In genomic region chr16:3051009-3051408, GRCh38 we compare ENCODE assay signal across 18 cellular contexts. TPM values are rescaled to one million over a fixed set of nuclear protein-coding genes. Genes with fewer than 3 reads are reported as not detected.
DNase-seq lines count a peak whose midpoint lies in the region; ATAC-seq and TF ChIP-seq lines count a peak whose summit lies in the region.
"Had no signal": no experiment of that assay in that cellular context is flagged by ENCODE, and none has a peak within 500 bp of the region (broad histone marks: within the 10 kb centered on the region; RNA-seq: fewer than 3 reads in every experiment).

No MANE protein-coding gene starts in this region.

- H2BK12ac ChIP-seq in neuronal stem cell (ENCODE audit: low read length) (no peak overlapping the region), H9 (ENCODE audit: insufficient read length, low read depth, low read length) (no peak overlapping the region)

- DNase-seq in activated CD8-positive, alpha-beta T cell treated with anti-CD3 and anti-CD28 coated beads, Interleukin-2, amount 10 ng/mL, durations not matched to agents 7 days and 5 days, result no peak
- no peak for DNase-seq in activated CD8-positive, alpha-beta T cell treated with anti-CD3 and anti-CD28 coated beads for 36 hours
- DNase-seq in T-helper 2 cell treated with Interferon-gamma antibody and Interleukin-4, amounts not matched to agents 5 μg/mL and 100 μg/mL, for 36 hours (ENCODE audit: low spot score), result no peak
- no peak for DNase-seq in neuronal stem cell (ENCODE audit: low spot score)
- DNase-seq in H9, result no peak
- DNase-seq in AG08395 (ENCODE audit: low spot score), result no peak
- DNase-seq: CD4-positive, alpha-beta T cell; DMS79; NCI-H1694; NCI-H2107; NCI-H226; NCI-H774; Peyer's patch; SHP77 had no signal

- no peak for TF ChIP-seq CTCF in activated CD8-positive, alpha-beta T cell treated with anti-CD3 and anti-CD28 coated beads for 36 hours (IDR thresholded peaks at IDR 0.05)
- TF ChIP-seq CTCF in DOHH2 (IDR thresholded peaks at IDR 0.05; ENCODE audit: low read depth, low read length, poor library complexity, severe bottlenecking) (no peak), H9 (conservative IDR thresholded peaks at IDR 0.05) (no peak)

- H2AFZ ChIP-seq in neuronal stem cell (ENCODE audit: low read length) (no peak overlapping the region), H9 (ENCODE audit: low read length) (no peak overlapping the region)

- H3K14ac ChIP-seq in neuronal stem cell (ENCODE audit: low read length), result no peak overlapping the region
- H3K14ac ChIP-seq in H9 (ENCODE audit: insufficient read depth, low read length), result no peak overlapping the region

- peak overlapping the region; percentile 70 for H3K27ac Mint-ChIP-seq in activated CD8-positive, alpha-beta T cell treated with anti-CD3 and anti-CD28 coated beads, Interleukin-2, amount 10 ng/mL, durations not matched to agents 7 days and 5 days
- H3K27ac Mint-ChIP-seq in activated CD8-positive, alpha-beta T cell treated with anti-CD3 and anti-CD28 coated beads for 36 hours, result no peak overlapping the region
- peak overlapping the region; percentile 68 for H3K27ac Mint-ChIP-seq in T-helper 2 cell treated with Interferon-gamma antibody and Interleukin-4, amounts not matched to agents 5 μg/mL and 100 μg/mL, for 36 hours
- no peak overlapping the region for H3K27ac Mint-ChIP-seq in H9
- H3K27ac Mint-ChIP-seq: CD4-positive, alpha-beta T cell had no signal

- H3K9me2 ChIP-seq in DOHH2 (replicated peaks; ENCODE audit: control insufficient read depth, low read length), result no peaks in the 10 kb centered on the region

- H4K5ac ChIP-seq in H9 (ENCODE audit: insufficient read length, low read depth, low read length), result no peak overlapping the region

- no peak overlapping the region for H4K91ac ChIP-seq in neuronal stem cell (ENCODE audit: low read depth, low read length, poor library complexity)
- H4K91ac ChIP-seq in H9 (ENCODE audit: insufficient read length, low read depth, low read length), result no peak overlapping the region

- H3T11ph ChIP-seq in H9 (ENCODE audit: low read length), result no peak overlapping the region

- peaks cover 16% of the 10 kb centered on the region for H3K27me3 ChIP-seq in DOHH2 (ENCODE audit: control insufficient read depth, low read length)
- H3K27me3 ChIP-seq in neuronal stem cell (ENCODE audit: control insufficient read depth in 3 of 3, insufficient read depth in 3 of 3, low read depth in 1 of 3, low read length in 3 of 3), result peaks cover 8 to 39% (median 25%) of the 10 kb centered on the region in 3 experiments
- peaks cover 2% of the 10 kb centered on the region; the same call in 1 of the 2 replicates for H3K27me3 ChIP-seq in H9 (ENCODE audit: insufficient read depth, low read length)

- no peak overlapping the region for H2BK5ac ChIP-seq in neuronal stem cell (ENCODE audit: low read length)
- H2BK5ac ChIP-seq in H9 (ENCODE audit: insufficient read length, low read length), result no peak overlapping the region

- peaks cover 10% of the 10 kb centered on the region for H3K27me3 Mint-ChIP-seq in activated CD8-positive, alpha-beta T cell treated with anti-CD3 and anti-CD28 coated beads, Interleukin-2, amount 10 ng/mL, durations not matched to agents 7 days and 5 days (ENCODE audit: low read depth)
- peaks cover 10% of the 10 kb centered on the region for H3K27me3 Mint-ChIP-seq in activated CD8-positive, alpha-beta T cell treated with anti-CD3 and anti-CD28 coated beads for 36 hours
- H3K27me3 Mint-ChIP-seq in T-helper 2 cell treated with Interferon-gamma antibody and Interleukin-4, amounts not matched to agents 5 μg/mL and 100 μg/mL, for 36 hours (ENCODE audit: low read depth), result peaks cover 7% of the 10 kb centered on the region
- H3K27me3 Mint-ChIP-seq in H9 (ENCODE audit: low read depth), result peaks cover 62% of the 10 kb centered on the region

- no peak overlapping the region for H3K9ac ChIP-seq in neuronal stem cell (ENCODE audit: low read depth, low read length, poor library complexity)
- H3K9ac ChIP-seq in H9 (ENCODE audit: extremely low read depth, insufficient read length, low read length), result no peak overlapping the region

- H2BK20ac ChIP-seq in H9 (ENCODE audit: low read depth, low read length, poor library complexity, severe bottlenecking), result no peak overlapping the region

- H3K36me3 Mint-ChIP-seq in activated CD8-positive, alpha-beta T cell treated with anti-CD3 and anti-CD28 coated beads, Interleukin-2, amount 10 ng/mL, durations not matched to agents 7 days and 5 days (ENCODE audit: low read depth), result peaks cover 69% of the 10 kb centered on the region
- H3K36me3 Mint-ChIP-seq in activated CD8-positive, alpha-beta T cell treated with anti-CD3 and anti-CD28 coated beads for 36 hours (ENCODE audit: low read depth), result peaks cover 20% of the 10 kb centered on the region
- peaks cover 54% of the 10 kb centered on the region for H3K36me3 Mint-ChIP-seq in T-helper 2 cell treated with Interferon-gamma antibody and Interleukin-4, amounts not matched to agents 5 μg/mL and 100 μg/mL, for 36 hours (ENCODE audit: low read depth)
- peaks cover 23 to 45% (median 25%) of the 10 kb centered on the region in 3 experiments for H3K36me3 Mint-ChIP-seq in H9 (ENCODE audit: insufficient read depth in 1 of 3, low read depth in 3 of 3)

- H3F3A ChIP-seq in DOHH2 (ENCODE audit: control insufficient read depth, insufficient read depth), result 0 out of 2 replicates have a peak, but pooled peaks cover 8% of the 10 kb centered on the region

- no peaks in the 10 kb centered on the region for H3K36me3 ChIP-seq in DOHH2 (ENCODE audit: control insufficient read depth, low read length)
- peaks cover 7 to 12% of the 10 kb centered on the region in 2 donors for H3K36me3 ChIP-seq in neuronal stem cell (replicated peaks in 1 of 2; ENCODE audit: control insufficient read depth in 2 of 2, insufficient read depth in 2 of 2, low read length in 2 of 2)
- H3K36me3 ChIP-seq: HAP-1, Peyer's patch had no signal

- H3K18ac ChIP-seq in neuronal stem cell (ENCODE audit: low read length) (no peak overlapping the region), H9 (ENCODE audit: insufficient read length, low read depth, low read length) (no peak overlapping the region)

- WGBS in neuronal stem cell (ENCODE audit: extremely low coverage in 2 of 2, insufficient read length in 2 of 2, insufficient replicate concordance in 1 of 2), 2 donors, result 100% methylated on average over 1 of the region's 4 CpGs; no CpG with 5 or more reads in 1 of the 2 donors
- no CpG with 5 or more reads among the region's 4 CpGs for WGBS in H9 (ENCODE audit: extremely low coverage, insufficient read length, low lambda C conversion rate)

- no peaks in the 10 kb centered on the region for H3K79me2 ChIP-seq in DOHH2 (ENCODE audit: control insufficient read depth, low read length)
- no peaks in the 10 kb centered on the region for H3K79me2 ChIP-seq in H9 (ENCODE audit: insufficient read depth, low read length)

- no peaks in the 10 kb centered on the region for H3K9me3 ChIP-seq in DOHH2 (ENCODE audit: control insufficient read depth, insufficient read depth, low read length)
- H3K9me3 ChIP-seq in neuronal stem cell (replicated peaks in 1 of 2; ENCODE audit: control insufficient read depth in 2 of 2, insufficient read depth in 1 of 2, low read depth in 1 of 2, low read length in 2 of 2), result peaks cover 0 to 2% of the 10 kb centered on the region in 2 donors
- H3K9me3 ChIP-seq in H9 (ENCODE audit: control insufficient read depth, low read depth, low read length), result no peaks in the 10 kb centered on the region
- H3K9me3 ChIP-seq: HAP-1, Peyer's patch had no signal

- ATAC-seq in activated CD8-positive, alpha-beta T cell treated with anti-CD3 and anti-CD28 coated beads, Interleukin-2, amount 10 ng/mL, durations not matched to agents 7 days and 5 days, result no peak
- no peak for ATAC-seq in activated CD8-positive, alpha-beta T cell treated with anti-CD3 and anti-CD28 coated beads for 36 hours
- ATAC-seq in HG02588 (IDR thresholded peaks at IDR 0.05; ENCODE audit: unreplicated experiment), result no peak

- H3K79me1 ChIP-seq in neuronal stem cell (ENCODE audit: low read depth, low read length) (no peaks in the 10 kb centered on the region), H9 (ENCODE audit: insufficient read depth, low read depth, low read length, poor library complexity, severe bottlenecking) (no peaks in the 10 kb centered on the region)

- H3K23me2 ChIP-seq in H9 (ENCODE audit: insufficient read length, low read depth, low read length, poor library complexity, severe bottlenecking), result peaks cover 11% of the 10 kb centered on the region

- no peak overlapping the region for H3K56ac ChIP-seq in H9 (ENCODE audit: insufficient read length, low read depth, low read length)

- H3K4ac ChIP-seq in neuronal stem cell (ENCODE audit: low read length) (no peak overlapping the region), H9 (ENCODE audit: low read depth, low read length) (no peak overlapping the region)

- H3K23ac ChIP-seq in neuronal stem cell (ENCODE audit: low read depth, low read length, poor library complexity), result no peak overlapping the region
- H3K23ac ChIP-seq in H9 (ENCODE audit: insufficient read length, low read depth, low read length), result no peak overlapping the region

- H2AK5ac ChIP-seq in neuronal stem cell (ENCODE audit: low read depth, low read length) (peak overlapping the region; percentile 28), H9 (ENCODE audit: insufficient read length, low read length) (no peak overlapping the region)

- H3K4me3 Mint-ChIP-seq in activated CD8-positive, alpha-beta T cell treated with anti-CD3 and anti-CD28 coated beads, Interleukin-2, amount 10 ng/mL, durations not matched to agents 7 days and 5 days, result peak overlapping the region; percentile 38
- H3K4me3 Mint-ChIP-seq in activated CD8-positive, alpha-beta T cell treated with anti-CD3 and anti-CD28 coated beads for 36 hours, result no peak overlapping the region
- peak overlapping the region; percentile 56 for H3K4me3 Mint-ChIP-seq in T-helper 2 cell treated with Interferon-gamma antibody and Interleukin-4, amounts not matched to agents 5 μg/mL and 100 μg/mL, for 36 hours
- H3K4me3 Mint-ChIP-seq in H9, result no peak overlapping the region; a peak in 1 of 5 replicates
- H3K4me3 Mint-ChIP-seq: CD4-positive, alpha-beta T cell had no signal

- peak overlapping the region; percentile 87 for H2BK120ac ChIP-seq in neuronal stem cell (ENCODE audit: low read depth, low read length)
- H2BK120ac ChIP-seq in H9 (ENCODE audit: low read depth, low read length, poor library complexity, severe bottlenecking), result no peak overlapping the region

- CTCF ChIA-PET in activated CD8-positive, alpha-beta T cell treated with anti-CD3 and anti-CD28 coated beads, Interleukin-2, amount 10 ng/mL, durations not matched to agents 7 days and 5 days (lab: Charles Lee), result interaction anchor here (0.8 to 16.3 kb wide), 4 partner anchors 20 to 79 kb away, joined by 3 to 270 read pairs (median 4); no protein-coding TSS in a partner anchor
- CTCF ChIA-PET in activated CD8-positive, alpha-beta T cell treated with anti-CD3 and anti-CD28 coated beads for 36 hours (lab: Charles Lee), result interaction anchor here (0.6 to 6.0 kb wide), 3 partner anchors 9 to 643 kb away, joined by 3 to 99 read pairs (median 5); no protein-coding TSS in a partner anchor

- H3K4me3 ChIP-seq in DOHH2 (ENCODE audit: low read length) (peak overlapping the region; percentile 23), neuronal stem cell (ENCODE audit: low read length in 2 of 2) (no peak overlapping the region)
- H3K4me3 ChIP-seq: HAP-1, Peyer's patch had no signal

- H3K4me1 ChIP-seq in DOHH2 (ENCODE audit: control insufficient read depth, low read length) (peaks cover 44% of the 10 kb centered on the region), neuronal stem cell (ENCODE audit: control insufficient read depth in 2 of 2, insufficient read depth in 1 of 2, low read depth in 1 of 2, low read length in 2 of 2) (no peaks in the 10 kb centered on the region), H9 (ENCODE audit: insufficient read depth, low read length) (no peaks in the 10 kb centered on the region)
- H3K4me1 ChIP-seq: HAP-1 had no signal

- intact Hi-C loops in activated CD8-positive, alpha-beta T cell treated with anti-CD3 and anti-CD28 coated beads for 36 hours (cut with micrococcal nuclease), result no loop called here

- H3K27ac ChIP-seq in DOHH2 (ENCODE audit: low read depth, low read length) (peak overlapping the region; percentile 7), neuronal stem cell (replicated peaks; ENCODE audit: low read length) (no peak overlapping the region), H9 (ENCODE audit: insufficient read length, low read depth, low read length) (no peak overlapping the region)
- H3K27ac ChIP-seq: Peyer's patch had no signal

- peaks cover 79% of the 10 kb centered on the region for H3K4me1 Mint-ChIP-seq in activated CD8-positive, alpha-beta T cell treated with anti-CD3 and anti-CD28 coated beads, Interleukin-2, amount 10 ng/mL, durations not matched to agents 7 days and 5 days (ENCODE audit: low read depth)
- H3K4me1 Mint-ChIP-seq in activated CD8-positive, alpha-beta T cell treated with anti-CD3 and anti-CD28 coated beads for 36 hours (ENCODE audit: low read depth), result peaks cover 34% of the 10 kb centered on the region
- H3K4me1 Mint-ChIP-seq in T-helper 2 cell treated with Interferon-gamma antibody and Interleukin-4, amounts not matched to agents 5 μg/mL and 100 μg/mL, for 36 hours (ENCODE audit: low read depth), result peaks cover 57% of the 10 kb centered on the region
- peaks cover 12 to 22% of the 10 kb centered on the region in 2 experiments for H3K4me1 Mint-ChIP-seq in H9

- no peak overlapping the region for H2BK15ac ChIP-seq in neuronal stem cell (ENCODE audit: low read length)
- H2BK15ac ChIP-seq in H9 (ENCODE audit: low read depth, low read length), result no peak overlapping the region

- POLR2A ChIA-PET in activated CD8-positive, alpha-beta T cell treated with anti-CD3 and anti-CD28 coated beads, Interleukin-2, amount 10 ng/mL, durations not matched to agents 7 days and 5 days (lab: Charles Lee), result interaction anchor here (1.2 to 1.3 kb wide), 2 partner anchors 14 to 26 kb away, joined by 3 to 4 read pairs; partner anchors contain the start of gene IL32
- POLR2A ChIA-PET in activated CD8-positive, alpha-beta T cell treated with anti-CD3 and anti-CD28 coated beads for 36 hours (lab: Charles Lee), result interaction anchor here (0.7 to 2.8 kb wide), 6 partner anchors 8 to 78 kb away, joined by 3 to 9 read pairs (median 4); no protein-coding TSS in a partner anchor

- no peaks in the 10 kb centered on the region for H3K9me3 Mint-ChIP-seq in activated CD8-positive, alpha-beta T cell treated with anti-CD3 and anti-CD28 coated beads, Interleukin-2, amount 10 ng/mL, durations not matched to agents 7 days and 5 days (ENCODE audit: insufficient read depth)
- H3K9me3 Mint-ChIP-seq in activated CD8-positive, alpha-beta T cell treated with anti-CD3 and anti-CD28 coated beads for 36 hours, result no peaks in the 10 kb centered on the region
- H3K9me3 Mint-ChIP-seq in T-helper 2 cell treated with Interferon-gamma antibody and Interleukin-4, amounts not matched to agents 5 μg/mL and 100 μg/mL, for 36 hours, result no peaks in the 10 kb centered on the region
- H3K9me3 Mint-ChIP-seq in H9, result no peaks in the 10 kb centered on the region; a peak in 2 of 5 replicates
- H3K9me3 Mint-ChIP-seq: CD4-positive, alpha-beta T cell had no signal

- H4K8ac ChIP-seq in neuronal stem cell (ENCODE audit: low read depth, low read length) (no peak overlapping the region), H9 (replicated peaks; ENCODE audit: insufficient read length, low read depth, low read length) (no peak overlapping the region)

- no peaks in the 10 kb centered on the region for H4K20me1 ChIP-seq in DOHH2 (ENCODE audit: control insufficient read depth, insufficient read depth, low read depth, low read length)
- no peaks in the 10 kb centered on the region for H4K20me1 ChIP-seq in H9 (ENCODE audit: control insufficient read depth, insufficient read depth, insufficient read length)

- H3K4me2 ChIP-seq in DOHH2 (ENCODE audit: low read length) (peak overlapping the region; percentile 59), neuronal stem cell (ENCODE audit: insufficient read depth, low read length, poor library complexity, severe bottlenecking) (no peak overlapping the region), H9 (ENCODE audit: insufficient read depth, insufficient read length, low read length) (no peak overlapping the region)

RNA-seq across cellular contexts. Expression of gene MMP25, which starts 4.6 kb away (rescaled TPM):
- 10 to 100 TPM; 58.0 to 66.1 TPM for total RNA-seq in activated CD8-positive, alpha-beta T cell treated with anti-CD3 and anti-CD28 coated beads, Interleukin-2, amount 10 ng/mL, durations not matched to agents 7 days and 5 days
- 1 to 10 TPM; 1.1 to 1.5 TPM for total RNA-seq in activated CD8-positive, alpha-beta T cell treated with anti-CD3 and anti-CD28 coated beads for 36 hours
- polyA plus RNA-seq in neuronal stem cell (2013, experiment 1 of 2), result 0.28 TPM
- 0.26 TPM for polyA plus RNA-seq in neuronal stem cell (2013, experiment 2 of 2)
- total RNA-seq in H9 (2021), result 13.5 and 14.2 TPM in 2 replicates

RNA-seq across cellular contexts. Expression of gene BICDL2, which starts 14.3 kb away (rescaled TPM):
- total RNA-seq in activated CD8-positive, alpha-beta T cell treated with anti-CD3 and anti-CD28 coated beads, Interleukin-2, amount 10 ng/mL, durations not matched to agents 7 days and 5 days, result under 1 TPM; 0.84 to 0.94 TPM
- total RNA-seq in activated CD8-positive, alpha-beta T cell treated with anti-CD3 and anti-CD28 coated beads for 36 hours, result under 1 TPM; 0.77 to 0.92 TPM
- polyA plus RNA-seq in neuronal stem cell (2013, experiment 1 of 2), result not detected
- polyA plus RNA-seq in neuronal stem cell (2013, experiment 2 of 2), result not detected
- 13.5 TPM in 2 replicates for total RNA-seq in H9 (2021)
- total RNA-seq: A673; CD4-positive, alpha-beta T cell had no signal

RNA-seq across cellular contexts. Expression of gene IL32, which starts 14.4 kb away (rescaled TPM):
- 1,000 to 10,000 TPM; 1,836 to 1,884 TPM for total RNA-seq in activated CD8-positive, alpha-beta T cell treated with anti-CD3 and anti-CD28 coated beads, Interleukin-2, amount 10 ng/mL, durations not matched to agents 7 days and 5 days
- 100 to 1,000 TPM; 971 to 974 TPM for total RNA-seq in activated CD8-positive, alpha-beta T cell treated with anti-CD3 and anti-CD28 coated beads for 36 hours
- polyA plus RNA-seq in neuronal stem cell (2013, experiment 1 of 2), result 0.81 TPM
- 0.69 TPM for polyA plus RNA-seq in neuronal stem cell (2013, experiment 2 of 2)
- 2.0 and 2.6 TPM in 2 replicates for total RNA-seq in H9 (2021)

RNA-seq across cellular contexts. Expression of gene THOC6, which starts 27.2 kb away (rescaled TPM):
- total RNA-seq in activated CD8-positive, alpha-beta T cell treated with anti-CD3 and anti-CD28 coated beads, Interleukin-2, amount 10 ng/mL, durations not matched to agents 7 days and 5 days, result 10 to 100 TPM; 57.4 to 57.9 TPM
- total RNA-seq in activated CD8-positive, alpha-beta T cell treated with anti-CD3 and anti-CD28 coated beads for 36 hours, result 10 to 100 TPM; 55.4 to 56.6 TPM
- polyA plus RNA-seq in neuronal stem cell (2013, experiment 1 of 2), result 24.2 TPM
- polyA plus RNA-seq in neuronal stem cell (2013, experiment 2 of 2), result 23.0 TPM
- total RNA-seq in H9 (2021), result 65.7 and 68.2 TPM in 2 replicates

RNA-seq across cellular contexts. Expression of gene HCFC1R1, which starts 27.3 kb away (rescaled TPM):
- total RNA-seq in activated CD8-positive, alpha-beta T cell treated with anti-CD3 and anti-CD28 coated beads, Interleukin-2, amount 10 ng/mL, durations not matched to agents 7 days and 5 days, result 10 to 100 TPM; 41.0 to 41.7 TPM
- 10 to 100 TPM; 24.2 to 24.8 TPM for total RNA-seq in activated CD8-positive, alpha-beta T cell treated with anti-CD3 and anti-CD28 coated beads for 36 hours
- polyA plus RNA-seq in neuronal stem cell (2013, experiment 1 of 2), result 113 TPM
- polyA plus RNA-seq in neuronal stem cell (2013, experiment 2 of 2), result 117 TPM
- 61.1 and 61.3 TPM in 2 replicates for total RNA-seq in H9 (2021)

Comparison
In these comparisons a context has a peak if more than half of its experiments do, and no peak if none do; other contexts are left out.
1. H3K27ac Mint-ChIP-seq: peak in activated CD8-positive, alpha-beta T cell treated with anti-CD3 and anti-CD28 coated beads, Interleukin-2, amount 10 ng/mL, durations not matched to agents 7 days and 5 days (single experiment) and T-helper 2 cell treated with Interferon-gamma antibody and Interleukin-4, amounts not matched to agents 5 μg/mL and 100 μg/mL, for 36 hours (single experiment); none in activated CD8-positive, alpha-beta T cell treated with anti-CD3 and anti-CD28 coated beads for 36 hours (single experiment) and H9 (0 of 3).
2. H3K4me3 Mint-ChIP-seq: peak in activated CD8-positive, alpha-beta T cell treated with anti-CD3 and anti-CD28 coated beads, Interleukin-2, amount 10 ng/mL, durations not matched to agents 7 days and 5 days (single experiment) and T-helper 2 cell treated with Interferon-gamma antibody and Interleukin-4, amounts not matched to agents 5 μg/mL and 100 μg/mL, for 36 hours (single experiment); none in activated CD8-positive, alpha-beta T cell treated with anti-CD3 and anti-CD28 coated beads for 36 hours (single experiment) and H9 (0 of 2).
3. RNA of gene IL32, which starts 14.4 kb away (total RNA-seq): 1,836 to 1,884 TPM in activated CD8-positive, alpha-beta T cell treated with anti-CD3 and anti-CD28 coated beads, Interleukin-2, amount 10 ng/mL, durations not matched to agents 7 days and 5 days and 971 to 974 TPM in activated CD8-positive, alpha-beta T cell treated with anti-CD3 and anti-CD28 coated beads for 36 hours; 2.0 to 2.6 TPM in H9; every median in the first group is over 100 times any median in the second.